9 cellular contexts compared by ENCODE assay signal in genomic region chr12:121238604-121239334, GRCh38. TPM values are rescaled to one million over a fixed set of nuclear protein-coding genes. Genes with fewer than 3 reads are reported as not detected.
DNase-seq lines count a peak whose midpoint lies in the region; ATAC-seq and TF ChIP-seq lines count a peak whose summit lies in the region.
"Had no signal": no experiment of that assay in that cellular context is flagged by ENCODE, and none has a peak within 500 bp of the region (broad histone marks: within the 10 kb centered on the region; RNA-seq: fewer than 3 reads in every experiment).

No MANE protein-coding gene starts in this region.

- H3K4me1 Mint-ChIP-seq in activated CD4-positive, alpha-beta memory T cell treated with anti-CD3 and anti-CD28 coated beads, Interleukin-2, amount 10 ng/mL, durations not matched to agents 7 days and 5 days, result peaks cover 43% of the 10 kb centered on the region
- H3K4me1 Mint-ChIP-seq in natural killer cell treated with Interleukin-12 subunit alpha and Interleukin-12 subunit beta and Interleukin-15 and Interleukin-18, amount 100 ng/mL, for 72 hours (ENCODE audit: low read depth in 2 of 2), result peaks cover 24 to 28% of the 10 kb centered on the region in 2 donors

- peak overlapping the region; percentile 78 for H3K27ac Mint-ChIP-seq in activated CD4-positive, alpha-beta memory T cell treated with anti-CD3 and anti-CD28 coated beads, Interleukin-2, amount 10 ng/mL, durations not matched to agents 7 days and 5 days
- H3K27ac Mint-ChIP-seq in natural killer cell treated with Interleukin-12 subunit alpha and Interleukin-12 subunit beta and Interleukin-15 and Interleukin-18, amount 100 ng/mL, for 72 hours, result peak overlapping the region; percentile 73 to 92

- no peaks in the 10 kb centered on the region for H3K27me3 Mint-ChIP-seq in activated CD4-positive, alpha-beta memory T cell treated with anti-CD3 and anti-CD28 coated beads, Interleukin-2, amount 10 ng/mL, durations not matched to agents 7 days and 5 days
- H3K27me3 Mint-ChIP-seq in natural killer cell treated with Interleukin-12 subunit alpha and Interleukin-12 subunit beta and Interleukin-15 and Interleukin-18, amount 100 ng/mL, for 72 hours, result no peaks in the 10 kb centered on the region

- H3K4me3 Mint-ChIP-seq in activated CD4-positive, alpha-beta memory T cell treated with anti-CD3 and anti-CD28 coated beads, Interleukin-2, amount 10 ng/mL, durations not matched to agents 7 days and 5 days, result no peak overlapping the region
- no peak overlapping the region for H3K4me3 Mint-ChIP-seq in natural killer cell treated with Interleukin-12 subunit alpha and Interleukin-12 subunit beta and Interleukin-15 and Interleukin-18, amount 100 ng/mL, for 72 hours

- DNase-seq in DMS153 treated with DMSO at 0.1 percent for 48 hours (lab: John Stamatoyannopoulos, UW; ENCODE audit: unreplicated experiment) (peak; percentile 66), NB4 (ENCODE audit: low read depth) (peak; percentile 94), T-helper 9 cell (no peak)
- no peak for DNase-seq in activated CD4-positive, alpha-beta memory T cell treated with anti-CD3 and anti-CD28 coated beads, Interleukin-2, amount 10 ng/mL, durations not matched to agents 7 days and 5 days
- DNase-seq in natural killer cell treated with Interleukin-12 subunit alpha and Interleukin-12 subunit beta and Interleukin-15 and Interleukin-18, amount 100 ng/mL, for 72 hours (ENCODE audit: low spot score), result no peak
- no peak for DNase-seq in stimulated activated CD4-positive, alpha-beta T cell treated with anti-CD3 and anti-CD28 coated beads, Interleukin-2, amount 100 ng/mL, for 24 hours
- DNase-seq: left ventricle myocardium superior had no signal

- TF ChIP-seq CTCF in NB4 (IDR thresholded peaks at IDR 0.05; ENCODE audit: low read depth, low read length), result peak; percentile 19

- no peaks in the 10 kb centered on the region for H3K9me3 Mint-ChIP-seq in activated CD4-positive, alpha-beta memory T cell treated with anti-CD3 and anti-CD28 coated beads, Interleukin-2, amount 10 ng/mL, durations not matched to agents 7 days and 5 days
- no peaks in the 10 kb centered on the region for H3K9me3 Mint-ChIP-seq in natural killer cell treated with Interleukin-12 subunit alpha and Interleukin-12 subunit beta and Interleukin-15 and Interleukin-18, amount 100 ng/mL, for 72 hours

- H3K36me3 Mint-ChIP-seq in activated CD4-positive, alpha-beta memory T cell treated with anti-CD3 and anti-CD28 coated beads, Interleukin-2, amount 10 ng/mL, durations not matched to agents 7 days and 5 days (ENCODE audit: low read depth), result peaks cover 60% of the 10 kb centered on the region
- no peaks in the 10 kb centered on the region for H3K36me3 Mint-ChIP-seq in natural killer cell treated with Interleukin-12 subunit alpha and Interleukin-12 subunit beta and Interleukin-15 and Interleukin-18, amount 100 ng/mL, for 72 hours

- CTCF ChIA-PET in activated CD4-positive, alpha-beta memory T cell treated with anti-CD3 and anti-CD28 coated beads, Interleukin-2, amount 10 ng/mL, durations not matched to agents 7 days and 5 days (lab: Charles Lee), result interaction anchor here (0.8 to 3.0 kb wide), 10 partner anchors 9 to 179 kb away, joined by 3 to 23 read pairs (median 4); partner anchors contain the start of gene CAMKK2

- TF ChIP-seq POLR2A in NB4 (IDR thresholded peaks at IDR 0.05; ENCODE audit: extremely low read depth, insufficient read length), result peak; percentile 77

- POLR2A ChIA-PET in activated CD4-positive, alpha-beta memory T cell treated with anti-CD3 and anti-CD28 coated beads, Interleukin-2, amount 10 ng/mL, durations not matched to agents 7 days and 5 days (lab: Charles Lee), result interaction anchor here (0.7 to 4.0 kb wide), 13 partner anchors 9 to 179 kb away, joined by 3 to 35 read pairs (median 4); partner anchors contain the start of genes ANAPC5 and CAMKK2

- ATAC-seq in natural killer cell treated with Interleukin-12 subunit alpha and Interleukin-12 subunit beta and Interleukin-15 and Interleukin-18, amount 100 ng/mL, for 72 hours, result no peak
- no peak for ATAC-seq in HG02763 (IDR thresholded peaks at IDR 0.05; ENCODE audit: unreplicated experiment)
- no peak for ATAC-seq in GM21786 (IDR thresholded peaks at IDR 0.05; ENCODE audit: unreplicated experiment)
- ATAC-seq: left ventricle myocardium superior had no signal

- H3K4me3 ChIP-seq in NB4 (ENCODE audit: low read depth, low read length), result peak overlapping the region; percentile 45

RNA-seq across cellular contexts. Expression of gene P2RX4, which starts 28.8 kb away (rescaled TPM):
- total RNA-seq in activated CD4-positive, alpha-beta memory T cell treated with anti-CD3 and anti-CD28 coated beads, Interleukin-2, amount 10 ng/mL, durations not matched to agents 7 days and 5 days, result 100 to 1,000 TPM; 117 to 125 TPM
- total RNA-seq in natural killer cell treated with Interleukin-12 subunit alpha and Interleukin-12 subunit beta and Interleukin-15 and Interleukin-18, amount 100 ng/mL, for 72 hours, result 10 to 100 TPM; 39.8 to 46.6 TPM

RNA-seq across cellular contexts. Expression of gene CAMKK2, which starts 57.7 kb away (rescaled TPM):
- 10 to 100 TPM; 27.6 to 29.1 TPM for total RNA-seq in activated CD4-positive, alpha-beta memory T cell treated with anti-CD3 and anti-CD28 coated beads, Interleukin-2, amount 10 ng/mL, durations not matched to agents 7 days and 5 days
- 10 to 100 TPM; 24.7 to 48.4 TPM for total RNA-seq in natural killer cell treated with Interleukin-12 subunit alpha and Interleukin-12 subunit beta and Interleukin-15 and Interleukin-18, amount 100 ng/mL, for 72 hours

Comparison
In these comparisons a context has a peak if more than half of its experiments do, and no peak if none do; other contexts are left out.
1. DNase-seq: peak in DMS153 treated with DMSO at 0.1 percent for 48 hours (single experiment) and NB4 (single experiment); none in activated CD4-positive, alpha-beta memory T cell treated with anti-CD3 and anti-CD28 coated beads, Interleukin-2, amount 10 ng/mL, durations not matched to agents 7 days and 5 days (single experiment), natural killer cell treated with Interleukin-12 subunit alpha and Interleukin-12 subunit beta and Interleukin-15 and Interleukin-18, amount 100 ng/mL, for 72 hours (single experiment), T-helper 9 cell (single experiment) and stimulated activated CD4-positive, alpha-beta T cell treated with anti-CD3 and anti-CD28 coated beads, Interleukin-2, amount 100 ng/mL, for 24 hours (0 of 2).